In the genomic region with DNA sequence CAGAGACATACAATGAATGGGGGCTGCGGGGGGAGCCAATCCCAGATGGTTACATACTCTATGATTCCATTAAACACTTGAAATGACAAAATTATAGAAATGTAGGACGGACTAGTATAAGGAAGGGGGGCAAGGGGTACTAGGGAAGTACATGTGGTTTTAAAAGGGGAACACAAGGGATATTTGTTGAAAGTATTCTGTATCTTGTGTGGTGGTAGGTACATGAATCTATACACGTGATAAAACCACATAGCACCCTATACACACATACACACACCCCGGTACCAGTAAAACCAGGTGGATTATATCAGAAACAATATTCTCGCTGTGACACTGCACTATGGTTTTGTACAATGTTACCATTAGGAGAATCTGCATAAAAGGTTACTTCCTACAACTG, we compare ENCODE assay signal across 18 cellular contexts. TPM values are rescaled to one million over a fixed set of nuclear protein-coding genes. Genes with fewer than 3 reads are reported as not detected.
DNase-seq lines count a peak whose midpoint lies in the region; ATAC-seq, FAIRE-seq and TF ChIP-seq lines count a peak whose summit lies in the region.
"Had no signal": no experiment of that assay in that cellular context is flagged by ENCODE, and none has a peak within 500 bp of the region (broad histone marks: within the 10 kb centered on the region; RNA-seq: fewer than 3 reads in every experiment).

No MANE protein-coding gene starts in this region.

- H3K27me3 ChIP-seq in CD8-positive, alpha-beta memory T cell (ENCODE audit: insufficient read depth, low read length, poor library complexity, severe bottlenecking): no peaks in the 10 kb centered on the region
- H3K27me3 ChIP-seq in dorsolateral prefrontal cortex: no peaks in the 10 kb centered on the region

- H3K36me3 Mint-ChIP-seq in activated naive CD4-positive, alpha-beta T cell treated with anti-CD3 and anti-CD28 coated beads for 36 hours (ENCODE audit: low read depth): peaks cover 34% of the 10 kb centered on the region
- peaks cover 5 to 35% (median 15%) of the 10 kb centered on the region in 3 donors for H3K36me3 Mint-ChIP-seq in CD8-positive, alpha-beta memory T cell
- H3K36me3 Mint-ChIP-seq in activated T-helper 2 cell treated with anti-CD3 and anti-CD28 coated beads, Interferon-gamma antibody, Interleukin-2, Interleukin-4, amounts not matched to agents 10 μg/mL and 5 μg/mL and 100 μg/mL, durations not matched to agents 14 hours and 24 hours and 36 hours (ENCODE audit: low read depth): peaks cover 61% of the 10 kb centered on the region
- H3K36me3 Mint-ChIP-seq in natural killer cell treated with Interleukin-12 subunit alpha and Interleukin-12 subunit beta and Interleukin-15 and Interleukin-18, amount 100 ng/mL, for 72 hours: peaks cover 7% of the 10 kb centered on the region

- H3K9me3 ChIP-seq in CD8-positive, alpha-beta memory T cell (ENCODE audit: low read length): no peaks in the 10 kb centered on the region

- H3K4me3 Mint-ChIP-seq in activated naive CD4-positive, alpha-beta T cell treated with anti-CD3 and anti-CD28 coated beads for 36 hours: no peak overlapping the region
- H3K4me3 Mint-ChIP-seq in CD8-positive, alpha-beta memory T cell: no peak overlapping the region
- H3K4me3 Mint-ChIP-seq in activated T-helper 2 cell treated with anti-CD3 and anti-CD28 coated beads, Interferon-gamma antibody, Interleukin-2, Interleukin-4, amounts not matched to agents 10 μg/mL and 5 μg/mL and 100 μg/mL, durations not matched to agents 14 hours and 24 hours and 36 hours (ENCODE audit: low read depth): no peak overlapping the region
- H3K4me3 Mint-ChIP-seq in natural killer cell treated with Interleukin-12 subunit alpha and Interleukin-12 subunit beta and Interleukin-15 and Interleukin-18, amount 100 ng/mL, for 72 hours: peak overlapping the region; percentile 80

- H3K36me3 ChIP-seq in CD8-positive, alpha-beta memory T cell (ENCODE audit: insufficient read depth, low read length): no peaks in the 10 kb centered on the region

- TF ChIP-seq POLR2A in GM12891 (IDR thresholded peaks at IDR 0.05; ENCODE audit: low read depth, low read length): no peak

- TF ChIP-seq CTCF in dorsolateral prefrontal cortex (IDR thresholded peaks at IDR 0.05 in 54 of 56, conservative IDR thresholded peaks at IDR 0.05 in 2 of 56; ENCODE audit: low read depth in 1 of 56, partially characterized antibody in 56 of 56): no peak

- peaks cover 9% of the 10 kb centered on the region for H3K9me3 Mint-ChIP-seq in activated naive CD4-positive, alpha-beta T cell treated with anti-CD3 and anti-CD28 coated beads for 36 hours
- peaks cover 0 to 4% (median 0%) of the 10 kb centered on the region in 5 donors for H3K9me3 Mint-ChIP-seq in CD8-positive, alpha-beta memory T cell
- peaks cover 5% of the 10 kb centered on the region for H3K9me3 Mint-ChIP-seq in activated T-helper 2 cell treated with anti-CD3 and anti-CD28 coated beads, Interferon-gamma antibody, Interleukin-2, Interleukin-4, amounts not matched to agents 10 μg/mL and 5 μg/mL and 100 μg/mL, durations not matched to agents 14 hours and 24 hours and 36 hours
- no peaks in the 10 kb centered on the region for H3K9me3 Mint-ChIP-seq in natural killer cell treated with Interleukin-12 subunit alpha and Interleukin-12 subunit beta and Interleukin-15 and Interleukin-18, amount 100 ng/mL, for 72 hours

- H3K4me1 Mint-ChIP-seq in activated naive CD4-positive, alpha-beta T cell treated with anti-CD3 and anti-CD28 coated beads for 36 hours (ENCODE audit: low read depth): peaks cover 61% of the 10 kb centered on the region
- H3K4me1 Mint-ChIP-seq in CD8-positive, alpha-beta memory T cell: peaks cover 44 to 67% (median 59%) of the 10 kb centered on the region in 3 donors
- peaks cover 52% of the 10 kb centered on the region for H3K4me1 Mint-ChIP-seq in activated T-helper 2 cell treated with anti-CD3 and anti-CD28 coated beads, Interferon-gamma antibody, Interleukin-2, Interleukin-4, amounts not matched to agents 10 μg/mL and 5 μg/mL and 100 μg/mL, durations not matched to agents 14 hours and 24 hours and 36 hours (ENCODE audit: low read depth)
- H3K4me1 Mint-ChIP-seq in natural killer cell treated with Interleukin-12 subunit alpha and Interleukin-12 subunit beta and Interleukin-15 and Interleukin-18, amount 100 ng/mL, for 72 hours (ENCODE audit: low read depth in 2 of 2): peaks cover 36 to 40% of the 10 kb centered on the region in 2 donors

- no peaks in the 10 kb centered on the region for H3K27me3 Mint-ChIP-seq in activated naive CD4-positive, alpha-beta T cell treated with anti-CD3 and anti-CD28 coated beads for 36 hours (ENCODE audit: low read depth)
- H3K27me3 Mint-ChIP-seq in CD8-positive, alpha-beta memory T cell: no peaks in the 10 kb centered on the region
- H3K27me3 Mint-ChIP-seq in activated T-helper 2 cell treated with anti-CD3 and anti-CD28 coated beads, Interferon-gamma antibody, Interleukin-2, Interleukin-4, amounts not matched to agents 10 μg/mL and 5 μg/mL and 100 μg/mL, durations not matched to agents 14 hours and 24 hours and 36 hours (ENCODE audit: low read depth): no peaks in the 10 kb centered on the region
- H3K27me3 Mint-ChIP-seq in natural killer cell treated with Interleukin-12 subunit alpha and Interleukin-12 subunit beta and Interleukin-15 and Interleukin-18, amount 100 ng/mL, for 72 hours: no peaks in the 10 kb centered on the region

- no peak for FAIRE-seq in GM12891 (lab: Jason Lieb, UNC)
- FAIRE-seq: HTR-8/SVneo had no signal

- H3K27ac Mint-ChIP-seq in activated naive CD4-positive, alpha-beta T cell treated with anti-CD3 and anti-CD28 coated beads for 36 hours: peak overlapping the region; percentile 90
- H3K27ac Mint-ChIP-seq in CD8-positive, alpha-beta memory T cell: peak overlapping the region in 5 of 8 donors; percentile 24 to 72 (median 52)
- H3K27ac Mint-ChIP-seq in activated T-helper 2 cell treated with anti-CD3 and anti-CD28 coated beads, Interferon-gamma antibody, Interleukin-2, Interleukin-4, amounts not matched to agents 10 μg/mL and 5 μg/mL and 100 μg/mL, durations not matched to agents 14 hours and 24 hours and 36 hours: peak overlapping the region; percentile 77
- H3K27ac Mint-ChIP-seq in natural killer cell treated with Interleukin-12 subunit alpha and Interleukin-12 subunit beta and Interleukin-15 and Interleukin-18, amount 100 ng/mL, for 72 hours: peak overlapping the region; percentile 97 to 98

- intact Hi-C loops in activated naive CD4-positive, alpha-beta T cell treated with anti-CD3 and anti-CD28 coated beads for 36 hours (cut with micrococcal nuclease): loop anchor here (1.0 kb wide), 3 partner anchors 16 to 35 kb away; no protein-coding TSS in a partner anchor
- intact Hi-C loops in activated T-helper 2 cell treated with anti-CD3 and anti-CD28 coated beads, Interferon-gamma antibody, Interleukin-2, Interleukin-4, amounts not matched to agents 10 μg/mL and 5 μg/mL and 100 μg/mL, durations not matched to agents 14 hours and 24 hours and 36 hours (cut with micrococcal nuclease): loop anchor here (1.0 kb wide), 2 partner anchors 16 to 19 kb away; no protein-coding TSS in a partner anchor
- intact Hi-C loops in dorsolateral prefrontal cortex (cut with DNase I): no loop called here

- POLR2A ChIA-PET in CD8-positive, alpha-beta memory T cell (lab: Charles Lee): no interaction called here

- CTCF ChIA-PET in activated naive CD4-positive, alpha-beta T cell treated with anti-CD3 and anti-CD28 coated beads for 36 hours (lab: Charles Lee): interaction anchor here (1.2 kb wide), 1 partner anchor 13 kb away, joined by 3 read pairs; no protein-coding TSS in a partner anchor
- CTCF ChIA-PET in CD8-positive, alpha-beta memory T cell (lab: Charles Lee): no interaction called here

- no peak overlapping the region for H3K4me3 ChIP-seq in CD8-positive, alpha-beta memory T cell (ENCODE audit: low read length)
- H3K4me3 ChIP-seq in dorsolateral prefrontal cortex: no peak overlapping the region

- H3K27ac ChIP-seq in CD8-positive, alpha-beta memory T cell (ENCODE audit: low read depth, low read length): no peak overlapping the region
- no peak overlapping the region for H3K27ac ChIP-seq in dorsolateral prefrontal cortex
- H3K27ac ChIP-seq: HL-60 had no signal

- ATAC-seq in natural killer cell treated with Interleukin-12 subunit alpha and Interleukin-12 subunit beta and Interleukin-15 and Interleukin-18, amount 100 ng/mL, for 72 hours: no peak

- DNase-seq in activated naive CD4-positive, alpha-beta T cell treated with anti-CD3 and anti-CD28 coated beads for 36 hours: no peak
- no peak for DNase-seq in activated naive CD4-positive, alpha-beta T cell (lab: John Stamatoyannopoulos, UW)
- DNase-seq in CD8-positive, alpha-beta memory T cell: no peak
- no peak for DNase-seq in activated T-helper 2 cell treated with anti-CD3 and anti-CD28 coated beads, Interferon-gamma antibody, Interleukin-2, Interleukin-4, amounts not matched to agents 10 μg/mL and 5 μg/mL and 100 μg/mL, durations not matched to agents 14 hours and 24 hours and 36 hours (ENCODE audit: low spot score)
- DNase-seq in natural killer cell treated with Interleukin-12 subunit alpha and Interleukin-12 subunit beta and Interleukin-15 and Interleukin-18, amount 100 ng/mL, for 72 hours (ENCODE audit: low spot score): no peak
- DNase-seq in dorsolateral prefrontal cortex: no peak
- no peak for DNase-seq in GM12891 (ENCODE audit: insufficient read length, low spot score)
- DNase-seq: AML-193, GDM1, GOT3, NCI-H1105 treated with DMSO at 0.1 percent for 48 hours, NCI-H187 treated with DMSO at 0.1 percent for 48 hours, NCI-H2171, NCI-H446 treated with DMSO at 0.1 percent for 48 hours, NCI-H748 treated with DMSO at 0.1 percent for 48 hours, SIG-M5 had no signal

- H3K4me1 ChIP-seq in CD8-positive, alpha-beta memory T cell (ENCODE audit: insufficient read depth, low read length): peaks cover 20% of the 10 kb centered on the region

TF ChIP-seq in GM12891, 5 proteins besides CTCF, POLR2A, EP300 and RAD21:
- TF ChIP-seq POLR2AphosphoS5 (IDR thresholded peaks at IDR 0.05; ENCODE audit: low read depth, low read length): no peak
- TF ChIP-seq TAF1 (IDR thresholded peaks at IDR 0.05; ENCODE audit: low read depth, low read length): no peak
- no peak for TF ChIP-seq PAX5 (IDR thresholded peaks at IDR 0.05; ENCODE audit: insufficient read depth, low read length, severe bottlenecking)
- no peak for TF ChIP-seq SPI1 (IDR thresholded peaks at IDR 0.05; ENCODE audit: low read depth, low read length)
- TF ChIP-seq POU2F2 (IDR thresholded peaks at IDR 0.05; ENCODE audit: low read depth, low read length): no peak
TF ChIP-seq in GM12891: peak in this region for 0.

RNA-seq across cellular contexts. Expression of a gene that starts 45.4 kb away (rescaled TPM):
- total RNA-seq in activated naive CD4-positive, alpha-beta T cell treated with anti-CD3 and anti-CD28 coated beads for 36 hours: 10 to 100 TPM; 25.2 to 29.1 TPM
- 10 to 100 TPM; 67.5 to 72.7 TPM for total RNA-seq in CD8-positive, alpha-beta memory T cell
- 10.9 TPM for polyA plus RNA-seq in CD8-positive, alpha-beta memory T cell
- 76.7 and 80.7 TPM in 2 replicates for total RNA-seq in activated T-helper 2 cell treated with anti-CD3 and anti-CD28 coated beads, Interferon-gamma antibody, Interleukin-2, Interleukin-4, amounts not matched to agents 10 μg/mL and 5 μg/mL and 100 μg/mL, durations not matched to agents 14 hours and 24 hours and 36 hours
- total RNA-seq in natural killer cell treated with Interleukin-12 subunit alpha and Interleukin-12 subunit beta and Interleukin-15 and Interleukin-18, amount 100 ng/mL, for 72 hours: 10 to 100 TPM; 37.2 to 38.8 TPM
- total RNA-seq in dorsolateral prefrontal cortex: 10 to 100 TPM; 24.4 to 56.0 (median 34.7) TPM
- polyA plus RNA-seq in GM12891 (2012; ENCODE audit: low read depth, missing spikeins): 3.1 TPM

Comparison
In these comparisons a context has a peak if more than half of its experiments do, and no peak if none do; other contexts are left out.
1. intact Hi-C loops: an anchor here in activated naive CD4-positive, alpha-beta T cell treated with anti-CD3 and anti-CD28 coated beads for 36 hours (1.0 kb wide) and activated T-helper 2 cell treated with anti-CD3 and anti-CD28 coated beads, Interferon-gamma antibody, Interleukin-2, Interleukin-4, amounts not matched to agents 10 μg/mL and 5 μg/mL and 100 μg/mL, durations not matched to agents 14 hours and 24 hours and 36 hours (1.0 kb wide); none called in dorsolateral prefrontal cortex.